In the genomic region with DNA sequence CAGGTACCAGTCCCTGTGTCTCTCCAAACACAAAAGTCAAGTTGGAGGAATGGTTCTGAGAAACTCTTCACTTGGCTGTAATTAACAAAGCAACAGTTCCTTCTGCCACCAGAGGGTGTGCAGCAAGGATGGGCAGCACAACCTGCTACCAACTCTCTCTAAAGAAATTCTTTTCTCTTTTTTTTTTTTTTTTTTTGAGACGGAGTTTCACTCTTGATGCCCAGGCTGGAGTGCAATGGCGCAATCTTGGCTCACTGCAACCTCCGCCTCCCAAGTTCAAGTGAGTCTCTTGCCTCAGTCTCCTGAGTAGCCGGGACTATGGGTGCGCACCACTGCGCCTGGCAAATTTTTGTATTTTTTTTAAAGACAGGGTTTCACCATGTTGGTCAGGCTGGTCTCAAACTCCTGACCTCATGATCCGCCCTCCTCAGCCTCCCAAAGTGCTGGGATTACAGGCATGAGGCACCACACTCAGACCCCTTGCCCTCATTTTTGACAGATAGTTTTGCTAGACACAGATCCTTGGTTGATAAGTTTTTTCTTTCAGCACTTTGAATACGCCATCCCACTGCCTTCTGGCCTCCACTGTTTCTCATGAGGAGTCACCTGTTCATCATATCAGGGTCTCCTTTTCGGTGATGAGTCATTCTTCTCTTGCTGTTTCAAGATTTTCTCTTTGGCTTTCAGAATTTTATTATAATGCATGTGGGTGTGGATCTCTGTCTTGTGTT, we compare ENCODE assay signal across 8 cellular contexts. TPM values are rescaled to one million over a fixed set of nuclear protein-coding genes. Genes with fewer than 3 reads are reported as not detected.
DNase-seq lines count a peak whose midpoint lies in the region; ATAC-seq, FAIRE-seq and TF ChIP-seq lines count a peak whose summit lies in the region.

No MANE protein-coding gene starts in this region.

- DNase-seq in GM10266 (ENCODE audit: extremely low spot score) (no peak), NAMALWA (ENCODE audit: low spot score) (peak; percentile 62), K562 (ENCODE audit: extremely low read depth in 1 of 4, low spot score in 3 of 4) (peak in 2 of 4 experiments; percentile 31 to 32), medulla oblongata (ENCODE audit: extremely low spot score) (peak; percentile 21), GM19238 (ENCODE audit: insufficient read length, low spot score) (no peak), SW480 (ENCODE audit: low spot score) (no peak)

- no peak overlapping the region for H2AFZ ChIP-seq in K562 (ENCODE audit: low read depth, low read length)

- H3K4me3 ChIP-seq in K562, result no peak overlapping the region

- no peak overlapping the region for H3K9ac ChIP-seq in K562 (ENCODE audit: insufficient read depth in 1 of 2, low read depth in 2 of 2, low read length in 2 of 2)

- no peak for TF ChIP-seq RAD21 in K562 (CRISPR knock-in tag; conservative IDR thresholded peaks at IDR 0.05 in 1 of 2, IDR thresholded peaks at IDR 0.05 in 1 of 2)

- CTCF ChIA-PET in K562 (lab: Yijun Ruan, JAX; ENCODE audit: low intra/inter-chr PET ratio), result no interaction called here

- 70% methylated on average over 7 of the region's 9 CpGs for WGBS in K562 (ENCODE audit: insufficient coverage, low coverage, missing lambda C conversion rate)

- POLR2A ChIA-PET in K562 (lab: Yijun Ruan, JAX), result interaction anchor here (0.9 to 2.1 kb wide), 2 partner anchors 8 to 11 kb away, joined by 3 to 9 read pairs; no protein-coding TSS in a partner anchor

- no peak overlapping the region for H3K4me2 ChIP-seq in K562 (ENCODE audit: insufficient read depth, low read length)

- FAIRE-seq in K562 (lab: Jason Lieb, UNC), result no peak

- ATAC-seq in K562 (peak; percentile 27), GM19324 (IDR thresholded peaks at IDR 0.05; ENCODE audit: low FRiP score, unreplicated experiment) (no peak), HG03342 (IDR thresholded peaks at IDR 0.05; ENCODE audit: unreplicated experiment) (no peak)

- no peaks in the 10 kb centered on the region for H3K79me2 ChIP-seq in K562 (ENCODE audit: control insufficient read depth, insufficient read depth, low read length)

- no TSS peak for BruUV-seq in K562 (replicated peaks; lab: Mats Ljungman, UMichigan)

- peak; percentile 5 for TF ChIP-seq CTCF in GM10266 (IDR thresholded peaks at IDR 0.05; ENCODE audit: control insufficient read depth, insufficient read depth, low read depth, missing control alignments)
- TF ChIP-seq CTCF in K562 (IDR thresholded peaks at IDR 0.05 in 2 of 3, conservative IDR thresholded peaks at IDR 0.05 in 1 of 3; ENCODE audit: insufficient read depth in 2 of 3, low read depth in 1 of 3, low read length in 3 of 3), result peak in 2 of 3 experiments; percentile 8 to 11; a peak in 2 of 6 replicates

- no peak for TF ChIP-seq POLR2A in K562 (conservative IDR thresholded peaks at IDR 0.05)

- in situ Hi-C loops in K562 (cut with MboI), result no loop called here

- H3K27me3 ChIP-seq in K562 (ENCODE audit: control insufficient read depth in 2 of 2, insufficient read depth in 2 of 2, low read length in 2 of 2), result no peaks in the 10 kb centered on the region

- intact Hi-C loops in K562 (cut with micrococcal nuclease), result no loop called here

- no peak overlapping the region for H3K27ac ChIP-seq in K562 (ENCODE audit: extremely low read depth, low read depth, low read length)

- no peaks in the 10 kb centered on the region for H3K36me3 ChIP-seq in K562 (ENCODE audit: control insufficient read depth, insufficient read depth, low read length)

- no peaks in the 10 kb centered on the region for H3K9me1 ChIP-seq in K562 (ENCODE audit: control insufficient read depth, insufficient read depth, low read length)

- no peaks in the 10 kb centered on the region for H4K20me1 ChIP-seq in K562 (replicated peaks; ENCODE audit: control insufficient read depth, insufficient read depth, low read length)

- no peaks in the 10 kb centered on the region; a peak in 2 of 5 replicates for H3K4me1 ChIP-seq in K562 (replicated peaks in 1 of 2; ENCODE audit: control insufficient read depth in 2 of 2, insufficient read depth in 2 of 2, low read length in 2 of 2)

- TF ChIP-seq EP300 in K562 (IDR thresholded peaks at IDR 0.05; ENCODE audit: low read length), result no peak

- peaks cover 3% of the 10 kb centered on the region; the same call in 1 of the 2 replicates for H3K9me3 ChIP-seq in K562 (replicated peaks; ENCODE audit: control insufficient read depth, insufficient read depth, low read depth, low read length)

TF ChIP-seq in K562, 482 proteins besides CTCF, POLR2A, EP300 and RAD21 (continues in another document):
- no peak for TF ChIP-seq RB1 (IDR thresholded peaks at IDR 0.05; ENCODE audit: low read depth)
- TF ChIP-seq, protein P1, sequence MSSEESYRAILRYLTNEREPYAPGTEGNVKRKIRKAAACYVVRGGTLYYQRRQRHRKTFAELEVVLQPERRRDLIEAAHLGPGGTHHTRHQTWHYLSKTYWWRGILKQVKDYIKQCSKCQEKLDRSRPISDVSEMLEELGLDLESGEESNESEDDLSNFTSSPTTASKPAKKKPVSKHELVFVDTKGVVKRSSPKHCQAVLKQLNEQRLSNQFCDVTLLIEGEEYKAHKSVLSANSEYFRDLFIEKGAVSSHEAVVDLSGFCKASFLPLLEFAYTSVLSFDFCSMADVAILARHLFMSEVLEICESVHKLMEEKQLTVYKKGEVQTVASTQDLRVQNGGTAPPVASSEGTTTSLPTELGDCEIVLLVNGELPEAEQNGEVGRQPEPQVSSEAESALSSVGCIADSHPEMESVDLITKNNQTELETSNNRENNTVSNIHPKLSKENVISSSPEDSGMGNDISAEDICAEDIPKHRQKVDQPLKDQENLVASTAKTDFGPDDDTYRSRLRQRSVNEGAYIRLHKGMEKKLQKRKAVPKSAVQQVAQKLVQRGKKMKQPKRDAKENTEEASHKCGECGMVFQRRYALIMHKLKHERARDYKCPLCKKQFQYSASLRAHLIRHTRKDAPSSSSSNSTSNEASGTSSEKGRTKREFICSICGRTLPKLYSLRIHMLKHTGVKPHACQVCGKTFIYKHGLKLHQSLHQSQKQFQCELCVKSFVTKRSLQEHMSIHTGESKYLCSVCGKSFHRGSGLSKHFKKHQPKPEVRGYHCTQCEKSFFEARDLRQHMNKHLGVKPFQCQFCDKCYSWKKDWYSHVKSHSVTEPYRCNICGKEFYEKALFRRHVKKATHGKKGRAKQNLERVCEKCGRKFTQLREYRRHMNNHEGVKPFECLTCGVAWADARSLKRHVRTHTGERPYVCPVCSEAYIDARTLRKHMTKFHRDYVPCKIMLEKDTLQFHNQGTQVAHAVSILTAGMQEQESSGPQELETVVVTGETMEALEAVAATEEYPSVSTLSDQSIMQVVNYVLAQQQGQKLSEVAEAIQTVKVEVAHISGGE (CRISPR knock-in tag; IDR thresholded peaks at IDR 0.05), result no peak
- TF ChIP-seq, protein P2, sequence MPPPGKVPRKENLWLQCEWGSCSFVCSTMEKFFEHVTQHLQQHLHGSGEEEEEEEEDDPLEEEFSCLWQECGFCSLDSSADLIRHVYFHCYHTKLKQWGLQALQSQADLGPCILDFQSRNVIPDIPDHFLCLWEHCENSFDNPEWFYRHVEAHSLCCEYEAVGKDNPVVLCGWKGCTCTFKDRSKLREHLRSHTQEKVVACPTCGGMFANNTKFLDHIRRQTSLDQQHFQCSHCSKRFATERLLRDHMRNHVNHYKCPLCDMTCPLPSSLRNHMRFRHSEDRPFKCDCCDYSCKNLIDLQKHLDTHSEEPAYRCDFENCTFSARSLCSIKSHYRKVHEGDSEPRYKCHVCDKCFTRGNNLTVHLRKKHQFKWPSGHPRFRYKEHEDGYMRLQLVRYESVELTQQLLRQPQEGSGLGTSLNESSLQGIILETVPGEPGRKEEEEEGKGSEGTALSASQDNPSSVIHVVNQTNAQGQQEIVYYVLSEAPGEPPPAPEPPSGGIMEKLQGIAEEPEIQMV (tag; conservative IDR thresholded peaks at IDR 0.05; ENCODE audit: low read depth), result no peak

RNA-seq across cellular contexts. Expression of a gene that starts 12.1 kb away (rescaled TPM):
- total RNA-seq in K562 (2011; cell fraction: chromatin; rRNA removed; ENCODE audit: low replicate concordance), result 73.6 and 117 TPM in 2 replicates
- 48.4 and 49.3 TPM in 2 replicates for total RNA-seq in K562 (2011; cell fraction: nucleolus; rRNA removed)
- total RNA-seq in K562 (2011; cell fraction: nucleoplasm; rRNA removed), result 95.9 and 98.1 TPM in 2 replicates
- total RNA-seq in K562 (2014; rRNA removed) (26.5 and 38.1 TPM in 2 replicates), K562 (2014; rRNA removed; fragmentation: Illumina TruSeq; extraction: Trizol) (44.0 and 47.2 TPM in 2 replicates), K562 (2015; rRNA removed; fragmentation: Illumina TruSeq; extraction: Trizol) (37.6 and 38.8 TPM in 2 replicates), K562 (2021) (37.2 and 39.3 TPM in 2 replicates)
- polyA plus RNA-seq in K562 (2011; rRNA removed) (57.4 and 95.0 TPM in 2 replicates), K562 (2014; fragmentation: Illumina TruSeq; extraction: Trizol) (56.2 and 70.1 TPM in 2 replicates), K562 (2014; fragmentation: Nextera tagmentation; extraction: Ambion mirVana) (10 to 100 TPM; 12.3 to 20.4 TPM), K562 (2014; rRNA removed) (40.2 and 52.1 TPM in 2 replicates)
- 31.6 and 94.3 TPM in 2 replicates for polyA plus RNA-seq in K562 (2011; cell fraction: cytosol; rRNA removed)
- polyA plus RNA-seq in K562 (2011; cell fraction: nucleus; rRNA removed), result 11.6 and 17.6 TPM in 2 replicates
- polyA plus RNA-seq in K562 (2012), result 29.1 and 38.0 TPM in 2 replicates
- 34.0 and 34.5 TPM in 2 replicates for polyA minus RNA-seq in K562 (2011; rRNA and poly(A)+ RNA removed)
- 12.3 and 15.7 TPM in 2 replicates for polyA minus RNA-seq in K562 (2011; cell fraction: cytosol; rRNA and poly(A)+ RNA removed)
- 7.4 and 13.0 TPM in 2 replicates for polyA minus RNA-seq in K562 (2011; cell fraction: nucleus; rRNA and poly(A)+ RNA removed)

RNA-seq across cellular contexts. Expression of a gene that starts 57.0 kb away (rescaled TPM):
- 44.8 and 124 TPM in 2 replicates for total RNA-seq in K562 (2011; cell fraction: chromatin; rRNA removed; ENCODE audit: low replicate concordance)
- total RNA-seq in K562 (2011; cell fraction: nucleolus; rRNA removed), result 21.3 and 25.9 TPM in 2 replicates
- total RNA-seq in K562 (2011; cell fraction: nucleoplasm; rRNA removed), result 42.8 and 45.4 TPM in 2 replicates
- total RNA-seq in K562 (2014; rRNA removed), result 22.0 and 25.3 TPM in 2 replicates
- 34.8 and 38.0 TPM in 2 replicates for total RNA-seq in K562 (2014; rRNA removed; fragmentation: Illumina TruSeq; extraction: Trizol)
- total RNA-seq in K562 (2015; rRNA removed; fragmentation: Illumina TruSeq; extraction: Trizol), result 26.3 and 29.9 TPM in 2 replicates
- total RNA-seq in K562 (2021), result 27.1 and 27.8 TPM in 2 replicates
- 17.0 and 27.4 TPM in 2 replicates for polyA plus RNA-seq in K562 (2011; rRNA removed)
- 7.5 and 8.0 TPM in 2 replicates for polyA plus RNA-seq in K562 (2011; cell fraction: cytosol; rRNA removed)
- polyA plus RNA-seq in K562 (2011; cell fraction: nucleus; rRNA removed), result 11.4 and 11.8 TPM in 2 replicates
- polyA plus RNA-seq in K562 (2012), result 12.4 and 13.4 TPM in 2 replicates
- 19.6 and 20.5 TPM in 2 replicates for polyA plus RNA-seq in K562 (2014; fragmentation: Illumina TruSeq; extraction: Trizol)
- 1 to 10 TPM; 4.1 to 5.8 TPM for polyA plus RNA-seq in K562 (2014; fragmentation: Nextera tagmentation; extraction: Ambion mirVana)
- 17.6 and 19.2 TPM in 2 replicates for polyA plus RNA-seq in K562 (2014; rRNA removed)
- 46.2 and 46.6 TPM in 2 replicates for polyA minus RNA-seq in K562 (2011; rRNA and poly(A)+ RNA removed)
- 10.0 and 15.1 TPM in 2 replicates for polyA minus RNA-seq in K562 (2011; cell fraction: cytosol; rRNA and poly(A)+ RNA removed)
- polyA minus RNA-seq in K562 (2011; cell fraction: nucleus; rRNA and poly(A)+ RNA removed), result 19.7 and 24.2 TPM in 2 replicates

Comparison
In these comparisons a context has a peak if more than half of its experiments do, and no peak if none do; other contexts are left out.
1. DNase-seq: peak in NAMALWA (single experiment) and medulla oblongata (single experiment); none in GM10266 (single experiment), GM19238 (single experiment) and SW480 (single experiment).